ENCODE assay signal across 1 cellular context in the genomic region with DNA sequence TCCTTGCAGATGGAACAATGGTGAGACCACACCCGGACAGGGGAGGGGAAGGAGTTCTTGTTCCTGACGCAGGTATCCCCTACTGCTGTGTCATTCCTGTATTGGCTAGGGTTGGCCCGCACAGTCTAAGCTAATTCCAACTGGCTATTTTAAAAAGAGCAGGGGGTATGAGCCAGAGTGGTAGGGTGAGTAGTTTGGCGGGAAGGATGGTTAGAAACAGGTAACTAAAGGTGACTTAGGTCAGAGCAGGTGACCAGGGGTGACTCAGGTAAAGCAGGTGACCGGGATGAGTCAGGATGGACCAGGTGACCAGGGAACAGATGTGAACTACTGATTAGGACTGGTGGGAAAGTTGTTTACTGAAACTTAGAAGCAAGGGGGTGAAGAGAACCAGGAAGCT.
TF ChIP-seq lines count a peak whose summit lies in the region.

No MANE protein-coding gene starts in this region.

TF ChIP-seq in WTC11, 78 proteins besides CTCF, POLR2A, EP300 and RAD21:
- TF ChIP-seq, protein P1, sequence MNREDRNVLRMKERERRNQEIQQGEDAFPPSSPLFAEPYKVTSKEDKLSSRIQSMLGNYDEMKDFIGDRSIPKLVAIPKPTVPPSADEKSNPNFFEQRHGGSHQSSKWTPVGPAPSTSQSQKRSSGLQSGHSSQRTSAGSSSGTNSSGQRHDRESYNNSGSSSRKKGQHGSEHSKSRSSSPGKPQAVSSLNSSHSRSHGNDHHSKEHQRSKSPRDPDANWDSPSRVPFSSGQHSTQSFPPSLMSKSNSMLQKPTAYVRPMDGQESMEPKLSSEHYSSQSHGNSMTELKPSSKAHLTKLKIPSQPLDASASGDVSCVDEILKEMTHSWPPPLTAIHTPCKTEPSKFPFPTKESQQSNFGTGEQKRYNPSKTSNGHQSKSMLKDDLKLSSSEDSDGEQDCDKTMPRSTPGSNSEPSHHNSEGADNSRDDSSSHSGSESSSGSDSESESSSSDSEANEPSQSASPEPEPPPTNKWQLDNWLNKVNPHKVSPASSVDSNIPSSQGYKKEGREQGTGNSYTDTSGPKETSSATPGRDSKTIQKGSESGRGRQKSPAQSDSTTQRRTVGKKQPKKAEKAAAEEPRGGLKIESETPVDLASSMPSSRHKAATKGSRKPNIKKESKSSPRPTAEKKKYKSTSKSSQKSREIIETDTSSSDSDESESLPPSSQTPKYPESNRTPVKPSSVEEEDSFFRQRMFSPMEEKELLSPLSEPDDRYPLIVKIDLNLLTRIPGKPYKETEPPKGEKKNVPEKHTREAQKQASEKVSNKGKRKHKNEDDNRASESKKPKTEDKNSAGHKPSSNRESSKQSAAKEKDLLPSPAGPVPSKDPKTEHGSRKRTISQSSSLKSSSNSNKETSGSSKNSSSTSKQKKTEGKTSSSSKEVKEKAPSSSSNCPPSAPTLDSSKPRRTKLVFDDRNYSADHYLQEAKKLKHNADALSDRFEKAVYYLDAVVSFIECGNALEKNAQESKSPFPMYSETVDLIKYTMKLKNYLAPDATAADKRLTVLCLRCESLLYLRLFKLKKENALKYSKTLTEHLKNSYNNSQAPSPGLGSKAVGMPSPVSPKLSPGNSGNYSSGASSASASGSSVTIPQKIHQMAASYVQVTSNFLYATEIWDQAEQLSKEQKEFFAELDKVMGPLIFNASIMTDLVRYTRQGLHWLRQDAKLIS (CRISPR knock-in tag; IDR thresholded peaks at IDR 0.05; ENCODE audit: borderline replicate concordance), result no peak
- TF ChIP-seq NR2C2 (CRISPR knock-in tag; IDR thresholded peaks at IDR 0.05), result no peak
- no peak for TF ChIP-seq ZNF317 (CRISPR knock-in tag; IDR thresholded peaks at IDR 0.05; ENCODE audit: borderline replicate concordance, low read depth)
- no peak for TF ChIP-seq GABPB1 (CRISPR knock-in tag; IDR thresholded peaks at IDR 0.05)
- TF ChIP-seq, protein P2, sequence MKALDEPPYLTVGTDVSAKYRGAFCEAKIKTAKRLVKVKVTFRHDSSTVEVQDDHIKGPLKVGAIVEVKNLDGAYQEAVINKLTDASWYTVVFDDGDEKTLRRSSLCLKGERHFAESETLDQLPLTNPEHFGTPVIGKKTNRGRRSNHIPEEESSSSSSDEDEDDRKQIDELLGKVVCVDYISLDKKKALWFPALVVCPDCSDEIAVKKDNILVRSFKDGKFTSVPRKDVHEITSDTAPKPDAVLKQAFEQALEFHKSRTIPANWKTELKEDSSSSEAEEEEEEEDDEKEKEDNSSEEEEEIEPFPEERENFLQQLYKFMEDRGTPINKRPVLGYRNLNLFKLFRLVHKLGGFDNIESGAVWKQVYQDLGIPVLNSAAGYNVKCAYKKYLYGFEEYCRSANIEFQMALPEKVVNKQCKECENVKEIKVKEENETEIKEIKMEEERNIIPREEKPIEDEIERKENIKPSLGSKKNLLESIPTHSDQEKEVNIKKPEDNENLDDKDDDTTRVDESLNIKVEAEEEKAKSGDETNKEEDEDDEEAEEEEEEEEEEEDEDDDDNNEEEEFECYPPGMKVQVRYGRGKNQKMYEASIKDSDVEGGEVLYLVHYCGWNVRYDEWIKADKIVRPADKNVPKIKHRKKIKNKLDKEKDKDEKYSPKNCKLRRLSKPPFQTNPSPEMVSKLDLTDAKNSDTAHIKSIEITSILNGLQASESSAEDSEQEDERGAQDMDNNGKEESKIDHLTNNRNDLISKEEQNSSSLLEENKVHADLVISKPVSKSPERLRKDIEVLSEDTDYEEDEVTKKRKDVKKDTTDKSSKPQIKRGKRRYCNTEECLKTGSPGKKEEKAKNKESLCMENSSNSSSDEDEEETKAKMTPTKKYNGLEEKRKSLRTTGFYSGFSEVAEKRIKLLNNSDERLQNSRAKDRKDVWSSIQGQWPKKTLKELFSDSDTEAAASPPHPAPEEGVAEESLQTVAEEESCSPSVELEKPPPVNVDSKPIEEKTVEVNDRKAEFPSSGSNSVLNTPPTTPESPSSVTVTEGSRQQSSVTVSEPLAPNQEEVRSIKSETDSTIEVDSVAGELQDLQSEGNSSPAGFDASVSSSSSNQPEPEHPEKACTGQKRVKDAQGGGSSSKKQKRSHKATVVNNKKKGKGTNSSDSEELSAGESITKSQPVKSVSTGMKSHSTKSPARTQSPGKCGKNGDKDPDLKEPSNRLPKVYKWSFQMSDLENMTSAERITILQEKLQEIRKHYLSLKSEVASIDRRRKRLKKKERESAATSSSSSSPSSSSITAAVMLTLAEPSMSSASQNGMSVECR (CRISPR knock-in tag; IDR thresholded peaks at IDR 0.05; ENCODE audit: borderline replicate concordance), result no peak
- TF ChIP-seq, protein P3, sequence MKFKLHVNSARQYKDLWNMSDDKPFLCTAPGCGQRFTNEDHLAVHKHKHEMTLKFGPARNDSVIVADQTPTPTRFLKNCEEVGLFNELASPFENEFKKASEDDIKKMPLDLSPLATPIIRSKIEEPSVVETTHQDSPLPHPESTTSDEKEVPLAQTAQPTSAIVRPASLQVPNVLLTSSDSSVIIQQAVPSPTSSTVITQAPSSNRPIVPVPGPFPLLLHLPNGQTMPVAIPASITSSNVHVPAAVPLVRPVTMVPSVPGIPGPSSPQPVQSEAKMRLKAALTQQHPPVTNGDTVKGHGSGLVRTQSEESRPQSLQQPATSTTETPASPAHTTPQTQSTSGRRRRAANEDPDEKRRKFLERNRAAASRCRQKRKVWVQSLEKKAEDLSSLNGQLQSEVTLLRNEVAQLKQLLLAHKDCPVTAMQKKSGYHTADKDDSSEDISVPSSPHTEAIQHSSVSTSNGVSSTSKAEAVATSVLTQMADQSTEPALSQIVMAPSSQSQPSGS (CRISPR knock-in tag; IDR thresholded peaks at IDR 0.05; ENCODE audit: borderline replicate concordance, low read depth), result no peak
- TF ChIP-seq ZNF416 (CRISPR knock-in tag; IDR thresholded peaks at IDR 0.05), result no peak
- TF ChIP-seq ETV6 (CRISPR knock-in tag; IDR thresholded peaks at IDR 0.05), result no peak
- TF ChIP-seq, protein P4, sequence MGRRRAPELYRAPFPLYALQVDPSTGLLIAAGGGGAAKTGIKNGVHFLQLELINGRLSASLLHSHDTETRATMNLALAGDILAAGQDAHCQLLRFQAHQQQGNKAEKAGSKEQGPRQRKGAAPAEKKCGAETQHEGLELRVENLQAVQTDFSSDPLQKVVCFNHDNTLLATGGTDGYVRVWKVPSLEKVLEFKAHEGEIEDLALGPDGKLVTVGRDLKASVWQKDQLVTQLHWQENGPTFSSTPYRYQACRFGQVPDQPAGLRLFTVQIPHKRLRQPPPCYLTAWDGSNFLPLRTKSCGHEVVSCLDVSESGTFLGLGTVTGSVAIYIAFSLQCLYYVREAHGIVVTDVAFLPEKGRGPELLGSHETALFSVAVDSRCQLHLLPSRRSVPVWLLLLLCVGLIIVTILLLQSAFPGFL (CRISPR knock-in tag; IDR thresholded peaks at IDR 0.05; ENCODE audit: borderline replicate concordance), result no peak
TF ChIP-seq in WTC11: peak in this region for 0.
